In the genomic region with DNA sequence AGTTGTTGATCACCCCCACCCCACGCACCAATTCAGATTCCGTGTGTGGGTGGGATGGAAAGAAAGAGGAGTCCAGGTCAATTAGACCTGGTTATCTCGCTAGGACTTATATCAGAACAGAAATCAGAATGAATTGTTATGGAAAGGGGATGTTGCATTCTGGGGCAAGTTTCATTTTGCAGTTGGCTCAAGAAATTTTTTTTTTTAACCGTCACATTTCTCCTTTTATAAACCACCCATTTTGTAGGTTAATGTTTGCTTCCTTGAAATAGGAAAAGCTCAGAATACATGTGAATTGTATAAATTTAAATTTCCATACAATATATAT, we compare ENCODE assay signal across 8 cellular contexts. TPM values are rescaled to one million over a fixed set of nuclear protein-coding genes. Genes with fewer than 3 reads are reported as not detected.
DNase-seq lines count a peak whose midpoint lies in the region; ATAC-seq and TF ChIP-seq lines count a peak whose summit lies in the region.

No MANE protein-coding gene starts in this region.

- peaks cover 3% of the 10 kb centered on the region for H3K79me1 ChIP-seq in neuronal stem cell (ENCODE audit: low read depth, low read length)

- H3K9me3 ChIP-seq in CD4-positive, alpha-beta memory T cell (ENCODE audit: control insufficient read depth in 1 of 2, low read length in 2 of 2): no peaks in the 10 kb centered on the region
- H3K9me3 ChIP-seq in neuronal stem cell (replicated peaks in 1 of 2; ENCODE audit: control insufficient read depth in 2 of 2, insufficient read depth in 1 of 2, low read depth in 1 of 2, low read length in 2 of 2): no peaks in the 10 kb centered on the region

- no peaks in the 10 kb centered on the region for H3K36me3 ChIP-seq in CD4-positive, alpha-beta memory T cell (ENCODE audit: insufficient read depth, low read length)
- H3K36me3 ChIP-seq in neuronal stem cell (replicated peaks in 1 of 2; ENCODE audit: control insufficient read depth in 2 of 2, insufficient read depth in 2 of 2, low read length in 2 of 2) (peaks cover 0 to 35% of the 10 kb centered on the region in 2 donors), H7 (replicated peaks; ENCODE audit: control insufficient read depth, insufficient read depth, low read length) (no peaks in the 10 kb centered on the region)

- peaks cover 1 to 2% of the 10 kb centered on the region in 2 donors for H3K27me3 Mint-ChIP-seq in CD4-positive, alpha-beta memory T cell

- peak overlapping the region; percentile 89 for H2AFZ ChIP-seq in neuronal stem cell (ENCODE audit: low read length)

- no peak for TF ChIP-seq POLR2A in GM18505 (IDR thresholded peaks at IDR 0.05; ENCODE audit: borderline replicate concordance, extremely low read depth, insufficient read depth, insufficient read length)

- H3K9me3 Mint-ChIP-seq in CD4-positive, alpha-beta memory T cell: peaks cover 0 to 1% (median 0%) of the 10 kb centered on the region in 8 donors

- peaks cover 35 to 74% (median 49%) of the 10 kb centered on the region in 4 donors for H3K4me1 Mint-ChIP-seq in CD4-positive, alpha-beta memory T cell

- H3K4me3 Mint-ChIP-seq in CD4-positive, alpha-beta memory T cell: peak overlapping the region; percentile 92 to 99 (median 98)

- H4K8ac ChIP-seq in neuronal stem cell (ENCODE audit: low read depth, low read length): no peak overlapping the region

- CTCF ChIA-PET in CD4-positive, alpha-beta memory T cell (lab: Charles Lee; ENCODE audit: partially characterized antibody): interaction anchor here (1.4 to 1.7 kb wide), 3 partner anchors 12 to 769 kb away, joined by 3 to 4 read pairs (median 3); no protein-coding TSS in a partner anchor

- H2AK5ac ChIP-seq in neuronal stem cell (ENCODE audit: low read depth, low read length): no peak overlapping the region

- ATAC-seq in GM18873 (IDR thresholded peaks at IDR 0.05; ENCODE audit: low FRiP score, unreplicated experiment): no peak
- no peak for ATAC-seq in GM18505 (IDR thresholded peaks at IDR 0.05; ENCODE audit: unreplicated experiment)

- peak overlapping the region; percentile 72 for H3K27ac ChIP-seq in CD4-positive, alpha-beta memory T cell (ENCODE audit: low read depth, low read length)
- peak overlapping the region in 1 of 2 donors; percentile 23 for H3K27ac ChIP-seq in coronary artery
- H3K27ac ChIP-seq in neuronal stem cell (replicated peaks; ENCODE audit: low read length): no peak overlapping the region

- no peak overlapping the region for H2BK12ac ChIP-seq in neuronal stem cell (ENCODE audit: low read length)

- H3K4me3 ChIP-seq in CD4-positive, alpha-beta memory T cell (ENCODE audit: low read length in 2 of 2): peak overlapping the region; percentile 14 to 17
- H3K4me3 ChIP-seq in coronary artery (peak overlapping the region; percentile 76), neuronal stem cell (ENCODE audit: low read length in 2 of 2) (peak overlapping the region in 1 of 2 donors; percentile 73), H7 (ENCODE audit: insufficient read depth, low read depth, low read length) (no peak overlapping the region)

- H3K27ac Mint-ChIP-seq in CD4-positive, alpha-beta memory T cell: peak overlapping the region; percentile 66 to 94 (median 89)

- DNase-seq in CD4-positive, alpha-beta memory T cell: no peak
- DNase-seq in OCI-M1 (lab: John Stamatoyannopoulos, UW): peak; percentile 70
- no peak for DNase-seq in coronary artery (ENCODE audit: low spot score)
- DNase-seq in neuronal stem cell (ENCODE audit: low spot score): no peak
- no peak for DNase-seq in SHP77 treated with DMSO at 0.1 percent for 48 hours (lab: John Stamatoyannopoulos, UW)
- DNase-seq in H7: no peak

- no peak overlapping the region for H3K18ac ChIP-seq in neuronal stem cell (ENCODE audit: low read length)

- no peak overlapping the region for H3K4me2 ChIP-seq in neuronal stem cell (ENCODE audit: insufficient read depth, low read length, poor library complexity, severe bottlenecking)

- H3K36me3 Mint-ChIP-seq in CD4-positive, alpha-beta memory T cell: peaks cover 0 to 33% of the 10 kb centered on the region in 2 donors

- H3K23ac ChIP-seq in neuronal stem cell (ENCODE audit: low read depth, low read length, poor library complexity): no peak overlapping the region

- no peak overlapping the region for H2BK5ac ChIP-seq in neuronal stem cell (ENCODE audit: low read length)

- H3K4me1 ChIP-seq in CD4-positive, alpha-beta memory T cell (ENCODE audit: insufficient read depth, low read length): peaks cover 53% of the 10 kb centered on the region
- H3K4me1 ChIP-seq in neuronal stem cell (ENCODE audit: control insufficient read depth in 2 of 2, insufficient read depth in 1 of 2, low read depth in 1 of 2, low read length in 2 of 2): peaks cover 7 to 8% of the 10 kb centered on the region in 2 donors

- TF ChIP-seq CTCF in coronary artery (IDR thresholded peaks at IDR 0.05): no peak

- WGBS in neuronal stem cell (ENCODE audit: extremely low coverage in 2 of 2, insufficient read length in 2 of 2, insufficient replicate concordance in 1 of 2), 2 donors: no CpG with 5 or more reads among the region's 4 CpGs

- H2BK15ac ChIP-seq in neuronal stem cell (ENCODE audit: low read length): no peak overlapping the region

- POLR2A ChIA-PET in CD4-positive, alpha-beta memory T cell (lab: Charles Lee; ENCODE audit: partially characterized antibody): interaction anchor here (0.7 to 2.0 kb wide), 5 partner anchors 10 to 164 kb away, joined by 3 to 8 read pairs (median 5); a partner anchor contains a TSS

- no peak overlapping the region for H3K9ac ChIP-seq in neuronal stem cell (ENCODE audit: low read depth, low read length, poor library complexity)

- no peak overlapping the region for H3K14ac ChIP-seq in neuronal stem cell (ENCODE audit: low read length)

- intact Hi-C loops in CD4-positive, alpha-beta memory T cell (cut with micrococcal nuclease): loop anchor here (5.0 kb wide), 3 partner anchors 63 to 588 kb away; no protein-coding TSS in a partner anchor

- H2BK120ac ChIP-seq in neuronal stem cell (ENCODE audit: low read depth, low read length): no peak overlapping the region

- H4K91ac ChIP-seq in neuronal stem cell (ENCODE audit: low read depth, low read length, poor library complexity): no peak overlapping the region

- no peaks in the 10 kb centered on the region for H3K27me3 ChIP-seq in CD4-positive, alpha-beta memory T cell (ENCODE audit: insufficient read depth, low read length)
- H3K27me3 ChIP-seq in neuronal stem cell (ENCODE audit: control insufficient read depth in 3 of 3, insufficient read depth in 3 of 3, low read depth in 1 of 3, low read length in 3 of 3): peaks cover 0 to 45% (median 15%) of the 10 kb centered on the region in 3 experiments
- peaks cover 56% of the 10 kb centered on the region for H3K27me3 ChIP-seq in H7 (ENCODE audit: control insufficient read depth, insufficient read depth, low read length)

- no peak overlapping the region for H3K4ac ChIP-seq in neuronal stem cell (ENCODE audit: low read length)

RNA-seq across cellular contexts. Expression of a gene that starts 46.9 kb away (rescaled TPM):
- 10 to 100 TPM; 11.8 to 12.6 TPM for total RNA-seq in CD4-positive, alpha-beta memory T cell
- polyA plus RNA-seq in CD4-positive, alpha-beta memory T cell: 10 to 100 TPM; 12.6 to 13.6 TPM
- 29.0 TPM for polyA plus RNA-seq in neuronal stem cell (2013, experiment 1 of 2)
- 29.2 TPM for polyA plus RNA-seq in neuronal stem cell (2013, experiment 2 of 2)
- total RNA-seq in H7 (2014; rRNA removed; shearing (Covaris generic)): 9.2 and 13.3 TPM in 2 replicates
